ENCODE assay signal across 8 cellular contexts in the genomic region with DNA sequence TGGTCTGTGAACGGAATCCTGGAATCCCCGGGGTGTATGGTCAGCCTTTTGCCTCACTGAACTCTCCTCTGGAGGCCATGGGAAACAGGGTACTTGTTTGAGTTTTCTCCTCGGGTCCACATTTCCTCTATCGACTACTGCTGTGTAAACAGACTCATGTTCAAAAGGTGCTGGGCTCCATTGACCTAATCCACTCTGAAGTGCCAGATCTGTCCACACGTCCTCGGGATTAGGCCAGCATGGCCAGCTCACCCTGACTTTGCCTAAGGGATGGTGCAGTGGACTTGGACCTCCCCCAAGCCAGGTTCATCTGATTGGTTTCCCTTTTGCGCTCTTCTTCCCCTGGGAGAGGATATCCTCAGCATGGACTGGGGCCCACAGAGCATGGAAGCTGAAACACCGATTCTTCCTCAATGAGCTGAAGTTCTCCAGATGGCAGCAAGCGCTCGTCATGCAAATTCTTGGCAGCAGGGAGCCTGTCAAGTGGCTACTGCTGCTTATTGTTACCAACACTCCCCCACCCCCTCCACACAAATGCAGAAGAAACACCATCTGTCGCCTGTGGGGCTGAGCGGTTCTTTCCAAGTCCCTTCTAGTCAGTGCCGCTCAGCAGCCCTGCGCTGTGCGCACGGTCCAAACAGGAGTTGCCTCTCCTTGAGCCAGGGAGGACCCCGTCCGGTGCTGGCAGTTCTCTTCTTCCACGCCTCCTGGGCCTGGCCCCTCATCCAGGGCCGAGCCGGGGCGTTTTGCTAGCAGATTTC.
DNase-seq lines count a peak whose midpoint lies in the region; ATAC-seq lines count a peak whose summit lies in the region.

No MANE protein-coding gene starts in this region.

- DNase-seq in EL (peak; percentile 97), NCI-H2227 treated with DMSO at 0.1 percent for 48 hours (lab: John Stamatoyannopoulos, UW) (peak; percentile 85), left colon (peak; percentile 43 to 84), NCI-H226 (no peak)
- no peak for DNase-seq in stimulated activated effector memory CD8-positive, alpha-beta T cell treated with anti-CD3 and anti-CD28 coated beads, Interleukin-12 subunit alpha, Interleukin-12 subunit beta, amount 100 ng/mL, for 72 hours (ENCODE audit: low spot score in 2 of 2)
- no peak for DNase-seq in activated naive CD4-positive, alpha-beta T cell (lab: John Stamatoyannopoulos, UW)

- no peaks in the 10 kb centered on the region for H3K36me3 Mint-ChIP-seq in stimulated activated effector memory CD8-positive, alpha-beta T cell treated with anti-CD3 and anti-CD28 coated beads, Interleukin-12 subunit alpha, Interleukin-12 subunit beta, amount 100 ng/mL, for 72 hours

- peak overlapping the region; percentile 66 for H3K27ac ChIP-seq in cingulate gyrus (ENCODE audit: low read depth, low read length)

- ATAC-seq in HG02840 (IDR thresholded peaks at IDR 0.05; ENCODE audit: low FRiP score, unreplicated experiment) (peak; percentile 72), left colon (peak; percentile 47)
- ATAC-seq in stimulated activated effector memory CD8-positive, alpha-beta T cell treated with anti-CD3 and anti-CD28 coated beads, Interleukin-12 subunit alpha, Interleukin-12 subunit beta, amount 100 ng/mL, for 72 hours: peak; percentile 45

- H3K4me1 Mint-ChIP-seq in stimulated activated effector memory CD8-positive, alpha-beta T cell treated with anti-CD3 and anti-CD28 coated beads, Interleukin-12 subunit alpha, Interleukin-12 subunit beta, amount 100 ng/mL, for 72 hours: no peaks in the 10 kb centered on the region

- no peak overlapping the region for H3K27ac Mint-ChIP-seq in stimulated activated effector memory CD8-positive, alpha-beta T cell treated with anti-CD3 and anti-CD28 coated beads, Interleukin-12 subunit alpha, Interleukin-12 subunit beta, amount 100 ng/mL, for 72 hours

- intact Hi-C loops in left colon (cut with DNase I, micrococcal nuclease): no loop called here

- no peak overlapping the region for H3K4me3 Mint-ChIP-seq in stimulated activated effector memory CD8-positive, alpha-beta T cell treated with anti-CD3 and anti-CD28 coated beads, Interleukin-12 subunit alpha, Interleukin-12 subunit beta, amount 100 ng/mL, for 72 hours

- peaks cover 3% of the 10 kb centered on the region for H3K9me3 Mint-ChIP-seq in stimulated activated effector memory CD8-positive, alpha-beta T cell treated with anti-CD3 and anti-CD28 coated beads, Interleukin-12 subunit alpha, Interleukin-12 subunit beta, amount 100 ng/mL, for 72 hours

Comparison
In these comparisons a context has a peak if more than half of its experiments do, and no peak if none do; other contexts are left out.
1. DNase-seq: peak in EL (single experiment), NCI-H2227 treated with DMSO at 0.1 percent for 48 hours (single experiment) and left colon (2 of 2); none in stimulated activated effector memory CD8-positive, alpha-beta T cell treated with anti-CD3 and anti-CD28 coated beads, Interleukin-12 subunit alpha, Interleukin-12 subunit beta, amount 100 ng/mL, for 72 hours (0 of 2), activated naive CD4-positive, alpha-beta T cell (0 of 4) and NCI-H226 (single experiment).
2. Peak in every context shown above with its lines, with median percentiles within 50 percentile points of each other: ATAC-seq.